ENCODE assay signal across 11 cellular contexts in the genomic region with DNA sequence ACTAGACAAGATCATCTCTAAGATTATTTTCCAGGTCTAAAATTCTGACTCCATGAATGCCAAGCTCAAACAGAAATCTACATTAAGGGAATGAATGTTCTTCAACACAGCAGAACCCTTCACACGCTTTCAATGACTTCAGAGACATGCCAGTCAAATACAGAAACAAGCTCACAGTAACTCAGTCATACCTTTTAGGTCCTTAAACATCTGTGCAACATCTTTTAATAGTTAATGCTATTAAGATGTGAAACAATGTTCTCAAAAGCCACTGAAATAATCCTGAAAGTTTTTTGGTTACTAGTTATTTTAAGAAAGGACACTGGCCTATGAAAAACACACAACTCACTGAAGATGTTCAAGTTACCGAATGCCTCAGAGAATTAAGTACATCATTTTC. TPM values are rescaled to one million over a fixed set of nuclear protein-coding genes. Genes with fewer than 3 reads are reported as not detected.
A peak's percentile ranks its signal among the peaks of the same experiment; 100 is the strongest.
DNase-seq lines count a peak whose midpoint lies in the region; ATAC-seq and TF ChIP-seq lines count a peak whose summit lies in the region.
"Had no signal": no experiment of that assay in that cellular context is flagged by ENCODE, and none has a peak within 500 bp of the region (broad histone marks: within the 10 kb centered on the region; RNA-seq: fewer than 3 reads in every experiment).

No MANE protein-coding gene starts in this region.

- ATAC-seq in CD4-positive, alpha-beta T cell (ENCODE audit: poor library complexity), result no peak

- peaks cover 7% of the 10 kb centered on the region for H3K27me3 ChIP-seq in CD4-positive, alpha-beta T cell (ENCODE audit: control insufficient read depth, insufficient read depth, low read length)

- H3K4me3 Mint-ChIP-seq in CD4-positive, alpha-beta T cell, result peak overlapping the region; percentile 14

- peak overlapping the region; percentile 91 for H3K27ac Mint-ChIP-seq in CD4-positive, alpha-beta T cell

- H3K9me3 ChIP-seq in CD4-positive, alpha-beta T cell (ENCODE audit: control insufficient read depth, low read length), result no peaks in the 10 kb centered on the region

- H3K9me3 Mint-ChIP-seq in CD4-positive, alpha-beta T cell, result no peaks in the 10 kb centered on the region

- CTCF ChIA-PET in CD4-positive, alpha-beta T cell (lab: Charles Lee), result no interaction called here

- peaks cover 5% of the 10 kb centered on the region for H3K27me3 Mint-ChIP-seq in CD4-positive, alpha-beta T cell

- POLR2A ChIA-PET in CD4-positive, alpha-beta T cell (lab: Charles Lee), result interaction anchor here (0.7 kb wide), 1 partner anchor 10 kb away, joined by 3 read pairs; no protein-coding TSS in a partner anchor

- H3K4me3 ChIP-seq in HFF-Myc (replicated peaks; ENCODE audit: low read depth, low read length) (peak overlapping the region; percentile 77), astrocyte of the cerebellum (ENCODE audit: low read depth, low read length) (peak overlapping the region; percentile 86)

- peaks cover 36% of the 10 kb centered on the region for H3K36me3 Mint-ChIP-seq in CD4-positive, alpha-beta T cell (ENCODE audit: low read depth)

- intact Hi-C loops in CD4-positive, alpha-beta T cell (cut with DNase I, micrococcal nuclease), result loop anchor here (2.0 to 10.0 kb wide), 6 partner anchors 34 to 659 kb away; a partner anchor contains a TSS

- no peak overlapping the region for H3K27ac ChIP-seq in CD4-positive, alpha-beta T cell (ENCODE audit: low read depth, low read length)

- in situ Hi-C loops in astrocyte of the cerebellum (cut with HindIII; ENCODE audit: low sequenced_read_pairs), result no loop called here

- H3K4me1 Mint-ChIP-seq in CD4-positive, alpha-beta T cell (ENCODE audit: low read depth), result peaks cover 55% of the 10 kb centered on the region

- no peak for DNase-seq in CD4-positive, alpha-beta T cell
- DNase-seq in HFF-Myc (ENCODE audit: extremely low read depth, low read depth), result no peak
- no peak for DNase-seq in astrocyte of the cerebellum (ENCODE audit: low read depth)
- peak; percentile 26 for DNase-seq in midbrain (lab: John Stamatoyannopoulos, UW)
- no peak for DNase-seq in NCI-H2107 (lab: John Stamatoyannopoulos, UW)
- DNase-seq in NCI-H1694 treated with DMSO at 0.1 percent for 48 hours (lab: John Stamatoyannopoulos, UW), result no peak
- no peak for DNase-seq in LoVo (ENCODE audit: low spot score)
- no peak for DNase-seq in SW 1271 (lab: John Stamatoyannopoulos, UW)
- DNase-seq: amniotic stem cell; NCI-H748 treated with DMSO at 0.1 percent for 48 hours; stimulated activated CD4-positive, alpha-beta T cell treated with anti-CD3 and anti-CD28 coated beads, Interleukin-2, amount 100 ng/mL, for 48 hours had no signal

- TF ChIP-seq CTCF in CD4-positive, alpha-beta T cell (IDR thresholded peaks at IDR 0.05), result no peak
- TF ChIP-seq CTCF in HFF-Myc (IDR thresholded peaks at IDR 0.05; ENCODE audit: low read depth, low read length, missing control alignments), result no peak
- TF ChIP-seq CTCF in astrocyte of the cerebellum (IDR thresholded peaks at IDR 0.05; ENCODE audit: low read depth, low read length, missing control alignments), result no peak

RNA-seq across cellular contexts. Expression of a gene that starts 2.5 kb away (rescaled TPM):
- 10 to 100 TPM; 86.8 to 91.8 TPM for total RNA-seq in CD4-positive, alpha-beta T cell
